Comparison of ENCODE assay signal across 8 cellular contexts in the genomic region with DNA sequence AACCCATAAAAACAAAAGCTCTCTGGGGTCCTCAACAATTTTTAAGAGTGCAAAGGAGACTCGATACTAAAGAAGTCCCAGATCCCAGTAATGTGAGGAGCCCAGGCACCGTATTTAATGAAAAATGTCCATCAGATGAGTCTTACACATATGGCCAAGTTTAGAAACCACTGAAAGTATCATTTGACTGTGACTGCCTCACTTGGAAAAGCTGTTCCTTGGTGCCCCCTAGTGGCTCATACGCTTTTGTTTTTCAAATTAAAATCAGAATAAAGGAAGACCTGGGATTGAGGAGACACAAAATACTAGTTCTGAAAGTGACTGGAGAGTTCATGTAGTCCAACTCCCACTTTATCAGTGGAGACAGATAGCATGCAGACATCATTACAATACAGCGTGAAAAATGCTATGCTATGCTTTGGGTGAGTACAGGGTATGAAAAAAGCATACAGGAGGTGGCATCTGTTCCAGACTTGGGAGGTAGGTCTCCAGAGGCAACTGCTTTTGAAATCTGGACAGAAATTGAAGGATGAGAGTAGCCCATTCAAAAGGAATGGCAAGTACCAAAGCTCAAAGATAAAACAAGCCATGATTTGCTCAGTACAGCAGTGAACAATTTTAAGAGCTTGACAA. TPM values are rescaled to one million over a fixed set of nuclear protein-coding genes. Genes with fewer than 3 reads are reported as not detected.
A peak's percentile ranks its signal among the peaks of the same experiment; 100 is the strongest.
DNase-seq lines count a peak whose midpoint lies in the region; ATAC-seq and TF ChIP-seq lines count a peak whose summit lies in the region.

No MANE protein-coding gene starts in this region.

- H3K79me2 ChIP-seq in GM23248 (ENCODE audit: insufficient read depth) = no peaks in the 10 kb centered on the region
- H3K79me2 ChIP-seq in Karpas-422 (ENCODE audit: low read length) = no peaks in the 10 kb centered on the region

- 0 out of 2 replicates have a peak, but pooled peaks cover 3% of the 10 kb centered on the region for H3K9me2 ChIP-seq in GM23248 (ENCODE audit: insufficient read depth)
- H3K9me2 ChIP-seq in Karpas-422 (replicated peaks; ENCODE audit: insufficient read depth, low read length) = no peaks in the 10 kb centered on the region

- no peak overlapping the region for H3K9ac ChIP-seq in GM23248
- H3K9ac ChIP-seq in Karpas-422 (ENCODE audit: low read length) = no peak overlapping the region

- 0 to 2% methylated on average over 4 of the region's 4 CpGs for WGBS in GM23248 (ENCODE audit: low coverage in 1 of 2, low lambda C conversion rate in 2 of 2, missing lambda C conversion rate in 2 of 2), 2 experiments
- WGBS in upper lobe of left lung, 2 donors = 31 to 36% methylated on average over 4 of the region's 4 CpGs

- H3K9me3 ChIP-seq in GM23248 (ENCODE audit: low read depth) (no peaks in the 10 kb centered on the region), Karpas-422 (ENCODE audit: low read length) (no peaks in the 10 kb centered on the region), upper lobe of left lung (no peaks in the 10 kb centered on the region)

- H4K20me1 ChIP-seq in GM23248 (ENCODE audit: insufficient read depth) = no peaks in the 10 kb centered on the region
- H4K20me1 ChIP-seq in Karpas-422 (ENCODE audit: insufficient read depth, low read depth, low read length) = no peaks in the 10 kb centered on the region

- H3K27ac ChIP-seq in GM23248 = no peak overlapping the region
- no peak overlapping the region for H3K27ac ChIP-seq in Karpas-422 (ENCODE audit: low read length)
- H3K27ac ChIP-seq in upper lobe of left lung = no peak overlapping the region

- DNase-seq in GDM1 (lab: John Stamatoyannopoulos, UW) = peak; percentile 32
- peak; percentile 90 for DNase-seq in GM23248
- peak; percentile 92 for DNase-seq in Karpas-422
- peak; percentile 92 for DNase-seq in OCI-M1 (lab: John Stamatoyannopoulos, UW)
- DNase-seq in activated T-cell treated with anti-CD3 and anti-CD28 coated beads, Interleukin-2, amount 50 U/mL, for 1 hour = peak; percentile 18
- DNase-seq in fibroblast of mammary gland (ENCODE audit: low read depth) = peak; percentile 92
- peak; percentile 31 for DNase-seq in omental fat pad (ENCODE audit: low spot score)
- DNase-seq in upper lobe of left lung = no peak

- H3K36me3 ChIP-seq in GM23248 (ENCODE audit: low read depth) = peaks cover 3% of the 10 kb centered on the region
- H3K36me3 ChIP-seq in Karpas-422 (ENCODE audit: insufficient read depth, low read length) = peaks cover 5% of the 10 kb centered on the region
- H3K36me3 ChIP-seq in upper lobe of left lung = peaks cover 0 to 68% (median 29%) of the 10 kb centered on the region in 4 donors

- TF ChIP-seq EP300 in upper lobe of left lung (IDR thresholded peaks at IDR 0.05) = no peak

- H3K4me2 ChIP-seq in GM23248 (ENCODE audit: unreplicated experiment) (no peak overlapping the region), Karpas-422 (ENCODE audit: low read depth, low read length, poor library complexity, severe bottlenecking) (no peak overlapping the region)

- in situ Hi-C loops in GM23248 (cut with MboI) = no loop called here

- H2AFZ ChIP-seq in GM23248 (no peak overlapping the region), Karpas-422 (ENCODE audit: low read length) (no peak overlapping the region)

- TF ChIP-seq CTCF in fibroblast of mammary gland (conservative IDR thresholded peaks at IDR 0.05; ENCODE audit: control insufficient read depth, insufficient read depth, low read depth, low read length) = peak; percentile 77
- TF ChIP-seq CTCF in omental fat pad (IDR thresholded peaks at IDR 0.05) = peak in 1 of 3 donors; percentile 9
- TF ChIP-seq CTCF in upper lobe of left lung (IDR thresholded peaks at IDR 0.05) = peak; percentile 41 to 66 (median 54)

- TF ChIP-seq POLR2A in upper lobe of left lung (IDR thresholded peaks at IDR 0.05) = no peak

- H3K4me3 ChIP-seq in GM23248 (no peak overlapping the region), Karpas-422 (ENCODE audit: low read length) (no peak overlapping the region), fibroblast of mammary gland (ENCODE audit: control insufficient read depth, low read depth, low read length) (no peak overlapping the region), upper lobe of left lung (no peak overlapping the region)

- H3K4me1 ChIP-seq in GM23248 (ENCODE audit: insufficient read depth) (peaks cover 4% of the 10 kb centered on the region; the same call in 1 of the 2 replicates), Karpas-422 (ENCODE audit: low read length) (peaks cover 2% of the 10 kb centered on the region; the same call in 1 of the 2 replicates), upper lobe of left lung (no peaks in the 10 kb centered on the region)

- peak; percentile 51 for ATAC-seq in omental fat pad (ENCODE audit: low FRiP score)
- ATAC-seq in upper lobe of left lung (ENCODE audit: low FRiP score in 2 of 2) = peak; percentile 26 to 78

- H3F3A ChIP-seq in GM23248 (ENCODE audit: insufficient read depth) = 0 out of 2 replicates have a peak, but pooled peaks cover 24% of the 10 kb centered on the region

- H3K27me3 ChIP-seq in GM23248 (replicated peaks; ENCODE audit: insufficient read depth) (no peaks in the 10 kb centered on the region), Karpas-422 (ENCODE audit: low read length) (no peaks in the 10 kb centered on the region), upper lobe of left lung (no peaks in the 10 kb centered on the region)

RNA-seq across cellular contexts. Expression of a gene that starts 33.8 kb away (rescaled TPM):
- 17.9 and 22.6 TPM in 2 replicates for total RNA-seq in GM23248 (2014; rRNA removed; shearing (Covaris generic))
- polyA plus RNA-seq in GM23248 (2016; fragmentation: Nextera tagmentation; extraction: Ambion mirVana) = 19.1 and 19.6 TPM in 2 replicates
- total RNA-seq in Karpas-422 (2014; rRNA removed; shearing (Covaris generic); ENCODE audit: low replicate concordance) = 10.7 and 26.4 TPM in 2 replicates
- total RNA-seq in omental fat pad (10 to 100 TPM; 19.9 to 28.1 (median 24.8) TPM), upper lobe of left lung (10 to 100 TPM; 20.4 to 52.4 (median 30.2) TPM)

RNA-seq across cellular contexts. Expression of a gene that starts 33.9 kb away (rescaled TPM):
- total RNA-seq in GM23248 (2014; rRNA removed; shearing (Covaris generic)) = 20.5 and 32.2 TPM in 2 replicates
- 28.7 and 31.4 TPM in 2 replicates for polyA plus RNA-seq in GM23248 (2016; fragmentation: Nextera tagmentation; extraction: Ambion mirVana)
- total RNA-seq in Karpas-422 (2014; rRNA removed; shearing (Covaris generic); ENCODE audit: low replicate concordance) = 19.8 and 37.3 TPM in 2 replicates
- 10 to 100 TPM; 10.7 to 28.8 (median 17.0) TPM for total RNA-seq in omental fat pad
- total RNA-seq in upper lobe of left lung = 10 to 100 TPM in 4 of 6 donors, 1 to 10 TPM in 2; 2.3 to 17.7 (median 11.3) TPM

Comparison
In these comparisons a context has a peak if more than half of its experiments do, and no peak if none do; other contexts are left out.
1. DNase-seq: peak in GDM1 (single experiment), GM23248 (single experiment), Karpas-422 (single experiment), OCI-M1 (single experiment), activated T-cell treated with anti-CD3 and anti-CD28 coated beads, Interleukin-2, amount 50 U/mL, for 1 hour (single experiment), fibroblast of mammary gland (single experiment) and omental fat pad (single experiment); none in upper lobe of left lung (0 of 2).